In genomic region chr7:23888958-23889357, GRCh38 we compare ENCODE assay signal across 30 cellular contexts.
DNase-seq lines count a peak whose midpoint lies in the region; ATAC-seq, FAIRE-seq and TF ChIP-seq lines count a peak whose summit lies in the region.
"Had no signal": no experiment of that assay in that cellular context is flagged by ENCODE, and none has a peak within 500 bp of the region (broad histone marks: within the 10 kb centered on the region; RNA-seq: fewer than 3 reads in every experiment).

No MANE protein-coding gene starts in this region.

- H3K4me3 ChIP-seq in HepG2 (replicated peaks in 1 of 3; ENCODE audit: insufficient read depth in 1 of 3, low read depth in 2 of 3, low read length in 3 of 3) (no peak overlapping the region), right lobe of liver (no peak overlapping the region), SK-N-MC (no peak overlapping the region)
- H3K4me3 ChIP-seq: A549; BLaER1; BLaER1 treated with 17β-estradiol and CSF1 and Interleukin-3, amounts not matched to agents 10 nM and 100 nM had no signal

- DNase-seq in HepG2 (ENCODE audit: low spot score): no peak
- DNase-seq in right lobe of liver: no peak
- DNase-seq in SK-N-MC (ENCODE audit: low read depth, low spot score): no peak
- no peak for DNase-seq in germinal center (ENCODE audit: low spot score)
- DNase-seq: 8988T; ACHN; AML-193; BE2C; C1 segment of cervical spinal cord; Caco-2; Calu3; CD4-positive, alpha-beta memory T cell; CD4-positive, alpha-beta T cell; CD4-positive, CD25-positive, alpha-beta regulatory T cell; CD8-positive, alpha-beta memory T cell; CD8-positive, alpha-beta T cell; COR-L47; DMS 273 treated with DMSO at 0.1 percent for 48 hours; DMS153; DMS53; DMS79; DND-41; EL had no signal

- in situ Hi-C loops in HepG2 (cut with HindIII; ENCODE audit: extremely low pct_ligation_motif_present, low pct_unique_long_range_greater_than_20kb): no loop called here

- intact Hi-C loops in HepG2 (cut with micrococcal nuclease; ENCODE audit: unreplicated experiment) (no loop called here), right lobe of liver (cut with DNase I) (no loop called here)

- FAIRE-seq in HepG2 (lab: Jason Lieb, UNC): no peak
- FAIRE-seq: A204.1, A549, D721Med had no signal

- TF ChIP-seq EP300 in HepG2 (IDR thresholded peaks at IDR 0.05; ENCODE audit: low read depth in 2 of 2, low read length in 2 of 2): no peak
- TF ChIP-seq EP300 in HepG2 (CRISPR knock-in tag; IDR thresholded peaks at IDR 0.05; ENCODE audit: borderline replicate concordance): no peak

- no peaks in the 10 kb centered on the region for H3K79me2 ChIP-seq in HepG2 (ENCODE audit: insufficient read depth, low read length)

- H3K9me3 ChIP-seq in HepG2 (ENCODE audit: low read length) (no peaks in the 10 kb centered on the region), right lobe of liver (no peaks in the 10 kb centered on the region), SK-N-MC (ENCODE audit: low read depth, low read length) (no peaks in the 10 kb centered on the region)
- H3K9me3 ChIP-seq: A549, BE2C, BLaER1, Caco-2 had no signal

- H3K27ac ChIP-seq in HepG2 (ENCODE audit: extremely low read length, insufficient read depth, low read length) (no peak overlapping the region), right lobe of liver (no peak overlapping the region), SK-N-MC (peak overlapping the region; percentile 53)
- H3K27ac ChIP-seq: 22Rv1; A549; BLaER1; BLaER1 treated with 17β-estradiol and CSF1 and Interleukin-3, amounts not matched to agents 10 nM and 100 nM; C4-2B had no signal

- H3K4me1 ChIP-seq in HepG2 (ENCODE audit: insufficient read depth, low read length) (no peaks in the 10 kb centered on the region), right lobe of liver (no peaks in the 10 kb centered on the region)
- H3K4me1 ChIP-seq: A549, BE2C had no signal

- POLR2A ChIA-PET in HepG2 (lab: Yijun Ruan, JAX): no interaction called here

- H3K27me3 ChIP-seq in HepG2 (ENCODE audit: control insufficient read depth in 1 of 2, insufficient read depth in 2 of 2, low read length in 2 of 2) (peaks cover 0 to under 1% of the 10 kb centered on the region in 2 experiments; a peak in 1 of 5 replicates), right lobe of liver (no peaks in the 10 kb centered on the region)
- H3K27me3 ChIP-seq: BE2C, BLaER1 had no signal

- no peak for TF ChIP-seq POLR2A in HepG2 (IDR thresholded peaks at IDR 0.05; ENCODE audit: insufficient read depth in 1 of 2, low read depth in 2 of 2, low read length in 2 of 2)
- TF ChIP-seq POLR2A in right lobe of liver (IDR thresholded peaks at IDR 0.05): no peak

- ATAC-seq in HepG2: no peak
- no peak for ATAC-seq in right lobe of liver
- ATAC-seq: A549; CD8-positive, alpha-beta T cell had no signal

- H3K9ac ChIP-seq in HepG2 (ENCODE audit: insufficient read depth, low read depth, low read length) (no peak overlapping the region), SK-N-MC (ENCODE audit: insufficient read length) (no peak overlapping the region)
- H3K9ac ChIP-seq: BLaER1; BLaER1 treated with 17β-estradiol and CSF1 and Interleukin-3, amounts not matched to agents 10 nM and 100 nM had no signal

- WGBS in HepG2 (ENCODE audit: low lambda C conversion rate): 0% methylated on average over 1 of the region's 1 CpG
- 62% methylated on average over 1 of the region's 1 CpG for WGBS in right lobe of liver (ENCODE audit: insufficient coverage, low coverage, low lambda C conversion rate, missing lambda C conversion rate)

- H3K36me3 ChIP-seq in HepG2 (replicated peaks in 1 of 2; ENCODE audit: control insufficient read depth in 1 of 2, insufficient read depth in 2 of 2, low read length in 2 of 2): no peaks in the 10 kb centered on the region
- no peaks in the 10 kb centered on the region for H3K36me3 ChIP-seq in right lobe of liver
- no peaks in the 10 kb centered on the region for H3K36me3 ChIP-seq in SK-N-MC (ENCODE audit: insufficient read depth, low read length)
- H3K36me3 ChIP-seq: BE2C; BLaER1; BLaER1 treated with 17β-estradiol and CSF1 and Interleukin-3, amounts not matched to agents 10 nM and 100 nM had no signal

- H3K4me2 ChIP-seq in HepG2 (ENCODE audit: low read depth, low read length): no peak overlapping the region
- H3K4me2 ChIP-seq: A549; BLaER1; BLaER1 treated with 17β-estradiol and CSF1 and Interleukin-3, amounts not matched to agents 10 nM and 100 nM had no signal

- CTCF ChIA-PET in HepG2 (lab: Yijun Ruan, JAX; ENCODE audit: low intra/inter-chr PET ratio, low total read pairs): no interaction called here

- no peak overlapping the region for H2AFZ ChIP-seq in HepG2 (ENCODE audit: low read length)

- no peaks in the 10 kb centered on the region for H4K20me1 ChIP-seq in HepG2 (ENCODE audit: insufficient read depth, low read length)

- no TSS peak for BruUV-seq in HepG2 (replicated peaks; lab: Mats Ljungman, UMichigan)

- no peak for TF ChIP-seq RAD21 in HepG2 (CRISPR knock-in tag; IDR thresholded peaks at IDR 0.05)

- no peak for TF ChIP-seq CTCF in HepG2 (CRISPR knock-in tag; IDR thresholded peaks at IDR 0.05)
- TF ChIP-seq CTCF in right lobe of liver (IDR thresholded peaks at IDR 0.05): no peak

TF ChIP-seq in HepG2, 621 proteins besides CTCF, POLR2A, EP300 and RAD21:
- no peak for TF ChIP-seq ARID3A (IDR thresholded peaks at IDR 0.05; ENCODE audit: low read depth, low read length)
- TF ChIP-seq ZNF674 (CRISPR knock-in tag; IDR thresholded peaks at IDR 0.05; ENCODE audit: low read depth): no peak
- no peak for TF ChIP-seq ZNF703 (CRISPR knock-in tag; IDR thresholded peaks at IDR 0.05; ENCODE audit: borderline replicate concordance)
- TF ChIP-seq SNAI1 (CRISPR knock-in tag; IDR thresholded peaks at IDR 0.05; ENCODE audit: borderline replicate concordance): no peak
- TF ChIP-seq, protein P1, sequence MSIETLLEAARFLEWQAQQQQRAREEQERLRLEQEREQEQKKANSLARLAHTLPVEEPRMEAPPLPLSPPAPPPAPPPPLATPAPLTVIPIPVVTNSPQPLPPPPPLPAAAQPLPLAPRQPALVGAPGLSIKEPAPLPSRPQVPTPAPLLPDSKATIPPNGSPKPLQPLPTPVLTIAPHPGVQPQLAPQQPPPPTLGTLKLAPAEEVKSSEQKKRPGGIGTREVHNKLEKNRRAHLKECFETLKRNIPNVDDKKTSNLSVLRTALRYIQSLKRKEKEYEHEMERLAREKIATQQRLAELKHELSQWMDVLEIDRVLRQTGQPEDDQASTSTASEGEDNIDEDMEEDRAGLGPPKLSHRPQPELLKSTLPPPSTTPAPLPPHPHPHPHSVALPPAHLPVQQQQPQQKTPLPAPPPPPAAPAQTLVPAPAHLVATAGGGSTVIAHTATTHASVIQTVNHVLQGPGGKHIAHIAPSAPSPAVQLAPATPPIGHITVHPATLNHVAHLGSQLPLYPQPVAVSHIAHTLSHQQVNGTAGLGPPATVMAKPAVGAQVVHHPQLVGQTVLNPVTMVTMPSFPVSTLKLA (IDR thresholded peaks at IDR 0.05): peak; percentile 94
TF ChIP-seq in HepG2: peak in this region for 1.
